ENCODE assay signal across 21 cellular contexts in genomic region chr7:150566123-150566522, GRCh38. TPM values are rescaled to one million over a fixed set of nuclear protein-coding genes. Genes with fewer than 3 reads are reported as not detected.
A peak's percentile ranks its signal among the peaks of the same experiment; 100 is the strongest.
DNase-seq lines count a peak whose midpoint lies in the region; ATAC-seq, FAIRE-seq and TF ChIP-seq lines count a peak whose summit lies in the region.
"Had no signal": no experiment of that assay in that cellular context is flagged by ENCODE, and none has a peak within 500 bp of the region (broad histone marks: within the 10 kb centered on the region; RNA-seq: fewer than 3 reads in every experiment).

No MANE protein-coding gene starts in this region.

- peak overlapping the region; percentile 75 for H3K27ac ChIP-seq in effector memory CD4-positive, alpha-beta T cell (ENCODE audit: insufficient read depth, low read length, poor library complexity, severe bottlenecking)
- H3K27ac ChIP-seq: C4-2B, psoas muscle, thoracic aorta had no signal

- H3K4me1 Mint-ChIP-seq in activated naive CD4-positive, alpha-beta T cell treated with anti-CD3 and anti-CD28 coated beads, Interleukin-2, amount 10 ng/mL, durations not matched to agents 7 days and 5 days, result peaks cover 79% of the 10 kb centered on the region
- H3K4me1 Mint-ChIP-seq in T-helper 17 cell, result peaks cover 34% of the 10 kb centered on the region
- peaks cover 76% of the 10 kb centered on the region for H3K4me1 Mint-ChIP-seq in stimulated activated naive CD8-positive, alpha-beta T cell treated with anti-CD3 and anti-CD28 coated beads, Interleukin-15, amount 100 ng/mL, for 72 hours

- peaks cover 56% of the 10 kb centered on the region for H3K36me3 Mint-ChIP-seq in activated naive CD4-positive, alpha-beta T cell treated with anti-CD3 and anti-CD28 coated beads, Interleukin-2, amount 10 ng/mL, durations not matched to agents 7 days and 5 days
- peaks cover 17% of the 10 kb centered on the region for H3K36me3 Mint-ChIP-seq in T-helper 17 cell (ENCODE audit: low read depth)

- CTCF ChIA-PET in activated naive CD4-positive, alpha-beta T cell treated with anti-CD3 and anti-CD28 coated beads, Interleukin-2, amount 10 ng/mL, durations not matched to agents 7 days and 5 days (lab: Charles Lee), result interaction anchor here (1.2 to 3.5 kb wide), 2 partner anchors 45 to 116 kb away, joined by 3 to 37 read pairs; partner anchors contain the start of gene GIMAP8

- H3K27me3 ChIP-seq in effector memory CD4-positive, alpha-beta T cell (replicated peaks; ENCODE audit: control insufficient read depth, insufficient read depth, low read length, poor library complexity, severe bottlenecking), result no peaks in the 10 kb centered on the region
- H3K27me3 ChIP-seq: neutrophil had no signal

- peaks cover 18% of the 10 kb centered on the region for H3K36me3 ChIP-seq in effector memory CD4-positive, alpha-beta T cell (ENCODE audit: control insufficient read depth, insufficient read depth, low read length)
- H3K36me3 ChIP-seq: thoracic aorta had no signal

- peaks cover 46% of the 10 kb centered on the region for H3K4me1 ChIP-seq in effector memory CD4-positive, alpha-beta T cell (ENCODE audit: control insufficient read depth, insufficient read depth, low read length, poor library complexity, severe bottlenecking)
- H3K4me1 ChIP-seq: psoas muscle had no signal

- FAIRE-seq in H54 (lab: Jason Lieb, UNC), result no peak
- FAIRE-seq: islet of Langerhans had no signal

- DNase-seq in activated naive CD4-positive, alpha-beta T cell treated with anti-CD3 and anti-CD28 coated beads, Interleukin-2, amount 10 ng/mL, durations not matched to agents 7 days and 5 days, result no peak
- no peak for DNase-seq in activated naive CD4-positive, alpha-beta T cell treated with anti-CD3 and anti-CD28 coated beads, Interleukin-2, amount 50 U/mL, for 16 hours
- DNase-seq in T-helper 17 cell (no peak), H54 (ENCODE audit: insufficient read length, low spot score) (no peak), DMS79 (lab: John Stamatoyannopoulos, UW) (no peak), cortex of kidney (lab: John Stamatoyannopoulos, UW) (no peak)
- DNase-seq in effector memory CD4-positive, alpha-beta T cell, result no peak
- no peak for DNase-seq in stimulated activated naive CD8-positive, alpha-beta T cell treated with anti-CD3 and anti-CD28 coated beads, Interleukin-15, amount 100 ng/mL, for 72 hours
- DNase-seq: anterior cingulate cortex, GDM1, HCEC 1CT, head of caudate nucleus, MM.1S, NCI-H1436, NCI-H510A treated with DMSO at 0.1 percent for 48 hours, psoas muscle had no signal

- H3K27ac Mint-ChIP-seq in activated naive CD4-positive, alpha-beta T cell treated with anti-CD3 and anti-CD28 coated beads, Interleukin-2, amount 10 ng/mL, durations not matched to agents 7 days and 5 days, result peak overlapping the region; percentile 24
- H3K27ac Mint-ChIP-seq in T-helper 17 cell, result peak overlapping the region; percentile 89
- peak overlapping the region; percentile 6 to 97 for H3K27ac Mint-ChIP-seq in stimulated activated naive CD8-positive, alpha-beta T cell treated with anti-CD3 and anti-CD28 coated beads, Interleukin-15, amount 100 ng/mL, for 72 hours
- H3K27ac Mint-ChIP-seq: activated T-helper 2 cell treated with anti-CD3 and anti-CD28 coated beads, Interferon-gamma antibody, Interleukin-2, Interleukin-4, amounts not matched to agents 10 μg/mL and 5 μg/mL and 100 μg/mL, durations not matched to agents 14 hours and 24 hours and 36 hours had no signal

- H3K9me3 Mint-ChIP-seq in activated naive CD4-positive, alpha-beta T cell treated with anti-CD3 and anti-CD28 coated beads, Interleukin-2, amount 10 ng/mL, durations not matched to agents 7 days and 5 days, result peaks cover 18% of the 10 kb centered on the region
- peaks cover 10 to 21% of the 10 kb centered on the region in 2 donors for H3K9me3 Mint-ChIP-seq in stimulated activated naive CD8-positive, alpha-beta T cell treated with anti-CD3 and anti-CD28 coated beads, Interleukin-15, amount 100 ng/mL, for 72 hours

- H3K4me3 ChIP-seq in effector memory CD4-positive, alpha-beta T cell (ENCODE audit: insufficient read depth, low read depth, low read length, poor library complexity, severe bottlenecking), result peak overlapping the region; percentile 80
- H3K4me3 ChIP-seq: thoracic aorta had no signal

- no peak for ATAC-seq in T-helper 17 cell
- ATAC-seq in stimulated activated naive CD8-positive, alpha-beta T cell treated with anti-CD3 and anti-CD28 coated beads, Interleukin-15, amount 100 ng/mL, for 72 hours, result no peak
- ATAC-seq: psoas muscle had no signal

- peak overlapping the region; percentile 90 for H3K4me3 Mint-ChIP-seq in activated naive CD4-positive, alpha-beta T cell treated with anti-CD3 and anti-CD28 coated beads, Interleukin-2, amount 10 ng/mL, durations not matched to agents 7 days and 5 days
- H3K4me3 Mint-ChIP-seq in T-helper 17 cell, result no peak overlapping the region
- H3K4me3 Mint-ChIP-seq in stimulated activated naive CD8-positive, alpha-beta T cell treated with anti-CD3 and anti-CD28 coated beads, Interleukin-15, amount 100 ng/mL, for 72 hours, result peak overlapping the region; percentile 97 to 98

- TF ChIP-seq POLR2A in H54 (IDR thresholded peaks at IDR 0.05; ENCODE audit: low read depth, low read length), result no peak

- H3K27me3 Mint-ChIP-seq in activated naive CD4-positive, alpha-beta T cell treated with anti-CD3 and anti-CD28 coated beads, Interleukin-2, amount 10 ng/mL, durations not matched to agents 7 days and 5 days, result no peaks in the 10 kb centered on the region
- no peaks in the 10 kb centered on the region for H3K27me3 Mint-ChIP-seq in T-helper 17 cell
- H3K27me3 Mint-ChIP-seq in stimulated activated naive CD8-positive, alpha-beta T cell treated with anti-CD3 and anti-CD28 coated beads, Interleukin-15, amount 100 ng/mL, for 72 hours, result no peaks in the 10 kb centered on the region

- peaks cover 10% of the 10 kb centered on the region for H3K9me3 ChIP-seq in T-helper 17 cell (ENCODE audit: control insufficient read depth, low read length, poor library complexity, severe bottlenecking)
- H3K9me3 ChIP-seq in effector memory CD4-positive, alpha-beta T cell (ENCODE audit: control insufficient read depth, low read length), result peaks cover 11% of the 10 kb centered on the region
- H3K9me3 ChIP-seq: neutrophil, psoas muscle, thoracic aorta had no signal

RNA-seq across cellular contexts. Expression of gene GIMAP4, which starts 1.1 kb away (rescaled TPM):
- total RNA-seq in T-helper 17 cell, result 100 to 1,000 TPM in 1 of 2 donors, 10 to 100 TPM in 1; 62.1 to 113 TPM

RNA-seq across cellular contexts. Expression of gene GIMAP7, which starts 51.5 kb away (rescaled TPM):
- 10 to 100 TPM; 62.7 to 68.3 TPM for total RNA-seq in T-helper 17 cell

Comparison
In these comparisons a context has a peak if more than half of its experiments do, and no peak if none do; other contexts are left out.
1. H3K27ac Mint-ChIP-seq: peak in every context shown above with its lines; median percentile 89 in T-helper 17 cell; 52 in stimulated activated naive CD8-positive, alpha-beta T cell treated with anti-CD3 and anti-CD28 coated beads, Interleukin-15, amount 100 ng/mL, for 72 hours; 24 in activated naive CD4-positive, alpha-beta T cell treated with anti-CD3 and anti-CD28 coated beads, Interleukin-2, amount 10 ng/mL, durations not matched to agents 7 days and 5 days.